Comparison of ENCODE assay signal across 1 cellular context in the genomic region with DNA sequence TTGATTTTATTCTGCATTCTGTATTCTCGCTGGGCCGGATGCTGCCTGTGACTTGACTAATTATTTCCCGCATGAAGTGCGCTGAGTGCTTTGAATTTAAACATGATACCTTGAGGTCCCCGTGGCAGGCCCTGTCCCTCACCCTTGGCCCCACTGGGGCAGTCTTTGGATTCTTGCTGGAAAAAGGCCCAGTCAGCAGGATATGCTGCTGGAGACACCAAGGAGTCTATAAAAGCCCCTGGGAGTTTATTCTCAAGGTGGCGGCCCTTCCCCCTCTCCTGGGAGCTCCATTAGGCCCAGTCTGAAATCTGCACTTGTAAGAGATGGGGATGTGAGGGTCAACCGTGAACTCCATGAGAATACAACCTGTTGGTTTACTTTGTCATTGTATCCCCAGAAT.
TF ChIP-seq lines count a peak whose summit lies in the region.

No MANE protein-coding gene starts in this region.

TF ChIP-seq in GM23338, 12 proteins besides CTCF, POLR2A, EP300 and RAD21 (continued from another document):
- TF ChIP-seq REST (IDR thresholded peaks at IDR 0.05; ENCODE audit: unreplicated experiment) (no peak), ZNF114 (CRISPR knock-in tag; IDR thresholded peaks at IDR 0.05) (no peak), STAT1 (IDR thresholded peaks at IDR 0.05; ENCODE audit: unreplicated experiment) (no peak), ZNF462 (CRISPR knock-in tag; IDR thresholded peaks at IDR 0.05) (no peak), EZH2 (IDR thresholded peaks at IDR 0.05; ENCODE audit: low read depth, unreplicated experiment) (no peak), ZNF331 (CRISPR knock-in tag; IDR thresholded peaks at IDR 0.05; ENCODE audit: low read depth) (no peak), POLR2AphosphoS5 (IDR thresholded peaks at IDR 0.05; ENCODE audit: low read depth) (no peak), JUNB (IDR thresholded peaks at IDR 0.05; ENCODE audit: unreplicated experiment) (no peak)
